ENCODE assay signal across 34 cellular contexts in the genomic region with DNA sequence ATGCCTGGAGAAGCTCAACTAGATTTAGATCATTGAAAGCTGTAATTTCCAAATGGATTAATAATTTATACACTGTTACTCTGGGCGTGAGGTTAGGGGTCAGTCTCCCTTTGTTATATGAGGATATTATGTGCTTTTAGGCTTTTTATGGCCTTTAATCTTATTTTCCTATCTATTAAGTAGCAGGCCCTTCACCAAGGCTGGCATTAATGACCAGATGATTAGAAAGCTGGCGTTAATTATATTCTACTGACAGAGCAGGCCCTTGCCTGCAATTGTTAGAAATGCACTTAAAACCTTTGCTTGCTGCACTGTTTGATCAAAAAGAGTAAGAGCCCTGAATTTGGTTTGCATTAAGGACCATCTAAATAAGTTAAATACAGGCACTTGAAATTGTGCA.
"Had no signal": no experiment of that assay in that cellular context is flagged by ENCODE, and none has a peak within 500 bp of the region (broad histone marks: within the 10 kb centered on the region; RNA-seq: fewer than 3 reads in every experiment).

No MANE protein-coding gene starts in this region.

- H3K9me3 Mint-ChIP-seq: activated CD4-positive, alpha-beta memory T cell treated with anti-CD3 and anti-CD28 coated beads for 36 hours; activated CD4-positive, alpha-beta T cell treated with anti-CD3 and anti-CD28 coated beads, Interleukin-2, amount 10 ng/mL, durations not matched to agents 24 days and 14 days; activated CD8-positive, alpha-beta T cell treated with anti-CD3 and anti-CD28 coated beads for 36 hours; activated naive CD4-positive, alpha-beta T cell treated with anti-CD3 and anti-CD28 coated beads for 36 hours; activated naive CD4-positive, alpha-beta T cell treated with anti-CD3 and anti-CD28 coated beads, Interleukin-2, amount 50 U/mL, for 72 hours; activated naive CD8-positive, alpha-beta T cell treated with anti-CD3 and anti-CD28 coated beads for 36 hours; activated T-cell treated with anti-CD3 and anti-CD28 coated beads, Interleukin-2, amount 50 U/mL, for 72 hours; activated T-helper 1 cell treated with anti-CD3 and anti-CD28 coated beads, Interleukin-12 subunit alpha, Interleukin-12 subunit beta, Interleukin-2, Interleukin-4 antibody, amounts not matched to agents 30 ng/mL and 10 ng/mL and 1 ng/mL, durations not matched to agents 14 hours and 24 hours and 36 hours; activated T-helper 17 cell treated with anti-CD3 and anti-CD28 coated beads, Interleukin-2, amount 50 U/mL, for 72 hours; T-helper 1 cell treated with Interleukin-12 subunit alpha and Interleukin-12 subunit beta and Interleukin-4 antibody, amounts not matched to agents 30 μg/mL and 1 μg/mL, for 36 hours; T-helper 2 cell treated with Interferon-gamma antibody and Interleukin-4, amounts not matched to agents 5 μg/mL and 100 μg/mL, for 36 hours had no signal

- H3K27me3 Mint-ChIP-seq: activated CD4-positive, alpha-beta memory T cell treated with anti-CD3 and anti-CD28 coated beads for 36 hours; activated CD8-positive, alpha-beta T cell treated with anti-CD3 and anti-CD28 coated beads for 36 hours; activated naive CD8-positive, alpha-beta T cell treated with anti-CD3 and anti-CD28 coated beads for 36 hours; activated T-helper 17 cell treated with anti-CD3 and anti-CD28 coated beads, Interleukin-2, amount 50 U/mL, for 72 hours had no signal

- H3K4me1 ChIP-seq: adrenal gland, body of pancreas, breast epithelium had no signal

- H3K4me3 Mint-ChIP-seq: activated B cell treated with CpG ODN at 0.5 μM for 24 hours; activated CD4-positive, alpha-beta memory T cell treated with anti-CD3 and anti-CD28 coated beads for 36 hours; activated CD4-positive, alpha-beta T cell treated with anti-CD3 and anti-CD28 coated beads, Interleukin-2, amount 10 ng/mL, durations not matched to agents 24 days and 14 days; activated CD8-positive, alpha-beta T cell treated with anti-CD3 and anti-CD28 coated beads for 36 hours; activated naive CD4-positive, alpha-beta T cell treated with anti-CD3 and anti-CD28 coated beads for 36 hours; activated naive CD8-positive, alpha-beta T cell treated with anti-CD3 and anti-CD28 coated beads for 36 hours; activated T-cell treated with anti-CD3 and anti-CD28 coated beads, Interleukin-2, amount 50 U/mL, for 4 hours; activated T-cell treated with anti-CD3 and anti-CD28 coated beads, Interleukin-2, amount 50 U/mL, for 72 hours; activated T-helper 1 cell treated with anti-CD3 and anti-CD28 coated beads, Interleukin-12 subunit alpha, Interleukin-12 subunit beta, Interleukin-2, Interleukin-4 antibody, amounts not matched to agents 30 ng/mL and 10 ng/mL and 1 ng/mL, durations not matched to agents 14 hours and 24 hours and 36 hours; activated T-helper 17 cell treated with anti-CD3 and anti-CD28 coated beads, Interleukin-2, amount 50 U/mL, for 72 hours; T-helper 1 cell treated with Interleukin-12 subunit alpha and Interleukin-12 subunit beta and Interleukin-4 antibody, amounts not matched to agents 30 μg/mL and 1 μg/mL, for 36 hours; T-helper 2 cell treated with Interferon-gamma antibody and Interleukin-4, amounts not matched to agents 5 μg/mL and 100 μg/mL, for 36 hours had no signal

- H3K27ac ChIP-seq: adrenal gland, body of pancreas, brain microvascular endothelial cell, breast epithelium, VCaP had no signal

- ATAC-seq: activated CD8-positive, alpha-beta T cell treated with anti-CD3 and anti-CD28 coated beads for 36 hours; activated naive CD4-positive, alpha-beta T cell treated with anti-CD3 and anti-CD28 coated beads, Interleukin-2, amount 50 U/mL, for 72 hours; activated T-cell treated with anti-CD3 and anti-CD28 coated beads, Interleukin-2, amount 50 U/mL, for 4 hours; activated T-cell treated with anti-CD3 and anti-CD28 coated beads, Interleukin-2, amount 50 U/mL, for 72 hours; activated T-helper 17 cell treated with anti-CD3 and anti-CD28 coated beads, Interleukin-2, amount 50 U/mL, for 72 hours; body of pancreas had no signal

- H3K36me3 ChIP-seq: breast epithelium had no signal

- H3K4me3 ChIP-seq: adrenal gland, body of pancreas, breast epithelium had no signal

- H3K36me3 Mint-ChIP-seq: activated naive CD4-positive, alpha-beta T cell treated with anti-CD3 and anti-CD28 coated beads, Interleukin-2, amount 50 U/mL, for 72 hours; activated naive CD8-positive, alpha-beta T cell treated with anti-CD3 and anti-CD28 coated beads for 36 hours had no signal

- DNase-seq: activated B cell treated with CpG ODN at 0.5 μM for 24 hours; activated CD4-positive, alpha-beta memory T cell treated with anti-CD3 and anti-CD28 coated beads for 36 hours; activated CD4-positive, alpha-beta T cell treated with anti-CD3 and anti-CD28 coated beads for 4 hours; activated CD4-positive, alpha-beta T cell treated with anti-CD3 and anti-CD28 coated beads, Interleukin-2, amount 10 ng/mL, durations not matched to agents 24 days and 14 days; activated CD4-positive, alpha-beta T cell treated with anti-CD3 and anti-CD28 coated beads, Interleukin-2, amount 50 U/mL, for 1 hour; activated CD4-positive, alpha-beta T cell treated with anti-CD3 and anti-CD28 coated beads, Interleukin-2, amount 50 U/mL, for 4 hours; activated CD4-positive, CD25-positive, alpha-beta regulatory T cell treated with anti-CD3 and anti-CD28 coated beads, Interleukin-2, amount 50 U/mL, for 72 hours; activated CD8-positive, alpha-beta memory T cell treated with anti-CD3 and anti-CD28 coated beads, Interleukin-2, amount 50 U/mL, for 4 hours; activated CD8-positive, alpha-beta T cell treated with anti-CD3 and anti-CD28 coated beads for 36 hours; activated effector memory CD4-positive, alpha-beta T cell treated with anti-CD3 and anti-CD28 coated beads, Interleukin-2, amount 50 U/mL, for 16 hours; activated gamma-delta T cell treated with Interleukin-2 at 50 U/mL for 16 hours; activated naive CD4-positive, alpha-beta T cell; activated naive CD4-positive, alpha-beta T cell treated with anti-CD3 and anti-CD28 coated beads for 36 hours; activated naive CD4-positive, alpha-beta T cell treated with anti-CD3 and anti-CD28 coated beads, Interleukin-2, amount 50 U/mL, for 16 hours; activated naive CD8-positive, alpha-beta T cell treated with anti-CD3 and anti-CD28 coated beads for 36 hours; activated T-cell treated with anti-CD3 and anti-CD28 coated beads for 4 hours; activated T-cell treated with anti-CD3 and anti-CD28 coated beads, Interleukin-2, amount 50 U/mL, for 1 hour; activated T-cell treated with anti-CD3 and anti-CD28 coated beads, Interleukin-2, amount 50 U/mL, for 4 hours; activated T-cell treated with anti-CD3 and anti-CD28 coated beads, Interleukin-2, amount 50 U/mL, for 72 hours; adrenal gland; amniotic stem cell; aorta; body of pancreas; brain microvascular endothelial cell; central memory CD4-positive, alpha-beta T cell; T-helper 2 cell; T-helper 9 cell had no signal

- H3K27ac Mint-ChIP-seq: activated B cell treated with CpG ODN at 0.5 μM for 24 hours; activated CD4-positive, alpha-beta memory T cell treated with anti-CD3 and anti-CD28 coated beads for 36 hours; activated CD4-positive, alpha-beta T cell treated with anti-CD3 and anti-CD28 coated beads, Interleukin-2, amount 10 ng/mL, durations not matched to agents 24 days and 14 days; activated CD8-positive, alpha-beta T cell treated with anti-CD3 and anti-CD28 coated beads for 36 hours; activated naive CD4-positive, alpha-beta T cell treated with anti-CD3 and anti-CD28 coated beads for 36 hours; activated naive CD4-positive, alpha-beta T cell treated with anti-CD3 and anti-CD28 coated beads, Interleukin-2, amount 50 U/mL, for 72 hours; activated naive CD8-positive, alpha-beta T cell treated with anti-CD3 and anti-CD28 coated beads for 36 hours; activated T-cell treated with anti-CD3 and anti-CD28 coated beads, Interleukin-2, amount 50 U/mL, for 72 hours; activated T-helper 1 cell treated with anti-CD3 and anti-CD28 coated beads, Interleukin-12 subunit alpha, Interleukin-12 subunit beta, Interleukin-2, Interleukin-4 antibody, amounts not matched to agents 30 ng/mL and 10 ng/mL and 1 ng/mL, durations not matched to agents 14 hours and 24 hours and 36 hours; activated T-helper 17 cell treated with anti-CD3 and anti-CD28 coated beads, Interleukin-2, amount 50 U/mL, for 72 hours; T-helper 1 cell treated with Interleukin-12 subunit alpha and Interleukin-12 subunit beta and Interleukin-4 antibody, amounts not matched to agents 30 μg/mL and 1 μg/mL, for 36 hours; T-helper 2 cell treated with Interferon-gamma antibody and Interleukin-4, amounts not matched to agents 5 μg/mL and 100 μg/mL, for 36 hours had no signal

- H3K4me1 Mint-ChIP-seq: activated naive CD8-positive, alpha-beta T cell treated with anti-CD3 and anti-CD28 coated beads for 36 hours; activated T-helper 17 cell treated with anti-CD3 and anti-CD28 coated beads, Interleukin-2, amount 50 U/mL, for 72 hours had no signal

- H3K9me3 ChIP-seq: adrenal gland, body of pancreas, breast epithelium had no signal

- H3K27me3 ChIP-seq: adrenal gland, body of pancreas, brain microvascular endothelial cell, breast epithelium had no signal
